Comparison of ENCODE assay signal across 12 cellular contexts in genomic region chr5:73030995-73031394, GRCh38.
DNase-seq lines count a peak whose midpoint lies in the region; ATAC-seq and TF ChIP-seq lines count a peak whose summit lies in the region.
"Had no signal": no experiment of that assay in that cellular context is flagged by ENCODE, and none has a peak within 500 bp of the region (broad histone marks: within the 10 kb centered on the region; RNA-seq: fewer than 3 reads in every experiment).

No MANE protein-coding gene starts in this region.

- peak overlapping the region; percentile 75 for H3K27ac ChIP-seq in ACC112 (ENCODE audit: low read depth, low read length)

- DNase-seq in HS-5 (ENCODE audit: low read depth) (peak; percentile 79), astrocyte of the spinal cord (ENCODE audit: low read depth, low spot score) (peak; percentile 77), kidney epithelial cell (ENCODE audit: low read depth) (peak; percentile 80), GM19240 (ENCODE audit: insufficient read length, low spot score) (no peak), NCI-H2171 treated with DMSO at 0.1 percent for 48 hours (lab: John Stamatoyannopoulos, UW) (no peak)
- no peak for DNase-seq in activated effector memory CD4-positive, alpha-beta T cell treated with Interleukin-2 at 50 U/mL for 16 hours
- DNase-seq: CD8-positive, alpha-beta T cell; left colon; NCI-H446 treated with DMSO at 0.1 percent for 48 hours; stimulated activated CD4-positive, alpha-beta T cell treated with anti-CD3 and anti-CD28 coated beads, Interleukin-4, amount 100 ng/mL, for 1 hour had no signal

- no peak for ATAC-seq in GM18909 (IDR thresholded peaks at IDR 0.05; ENCODE audit: poor library complexity, unreplicated experiment)
- ATAC-seq: CD8-positive, alpha-beta T cell; left colon had no signal

- no peak overlapping the region for H2AFZ ChIP-seq in ACC112 (ENCODE audit: low read length, unreplicated experiment)

- in situ Hi-C loops in astrocyte of the spinal cord (cut with HindIII; ENCODE audit: low sequenced_read_pairs), result no loop called here

- no peaks in the 10 kb centered on the region for H3K79me2 ChIP-seq in ACC112 (ENCODE audit: control insufficient read depth, insufficient read depth, low read length, unreplicated experiment)

- H3K4me1 ChIP-seq in ACC112 (ENCODE audit: control insufficient read depth, insufficient read depth, low read length, unreplicated experiment), result peaks cover 33% of the 10 kb centered on the region

- H3K4me3 ChIP-seq in ACC112 (ENCODE audit: low read depth, low read length) (peak overlapping the region; percentile 6; the same call in 1 of the 2 replicates), astrocyte of the spinal cord (ENCODE audit: low read depth, low read length) (no peak overlapping the region), kidney epithelial cell (ENCODE audit: low read depth, low read length) (no peak overlapping the region)

- H3K36me3 ChIP-seq in ACC112 (ENCODE audit: insufficient read depth, low read length) (no peaks in the 10 kb centered on the region; the same call in 1 of the 2 replicates), kidney epithelial cell (ENCODE audit: control insufficient read depth, insufficient read depth, low read length) (no peaks in the 10 kb centered on the region)

- H3K27me3 ChIP-seq in ACC112 (ENCODE audit: insufficient read depth, low read length), result no peaks in the 10 kb centered on the region
- no peaks in the 10 kb centered on the region for H3K27me3 ChIP-seq in kidney epithelial cell (ENCODE audit: control insufficient read depth, insufficient read depth, low read length)

- no peak for TF ChIP-seq CTCF in astrocyte of the spinal cord (IDR thresholded peaks at IDR 0.05; ENCODE audit: low read depth, low read length)
- no peak for TF ChIP-seq CTCF in kidney epithelial cell (IDR thresholded peaks at IDR 0.05; ENCODE audit: insufficient read depth, low read length, poor library complexity, severe bottlenecking)

Comparison
In these comparisons a context has a peak if more than half of its experiments do, and no peak if none do; other contexts are left out.
1. DNase-seq: peak in HS-5 (single experiment), astrocyte of the spinal cord (single experiment) and kidney epithelial cell (single experiment); none in GM19240 (single experiment), activated effector memory CD4-positive, alpha-beta T cell treated with Interleukin-2 at 50 U/mL for 16 hours (single experiment) and NCI-H2171 treated with DMSO at 0.1 percent for 48 hours (single experiment).